Comparison of ENCODE assay signal across 8 cellular contexts in the genomic region with DNA sequence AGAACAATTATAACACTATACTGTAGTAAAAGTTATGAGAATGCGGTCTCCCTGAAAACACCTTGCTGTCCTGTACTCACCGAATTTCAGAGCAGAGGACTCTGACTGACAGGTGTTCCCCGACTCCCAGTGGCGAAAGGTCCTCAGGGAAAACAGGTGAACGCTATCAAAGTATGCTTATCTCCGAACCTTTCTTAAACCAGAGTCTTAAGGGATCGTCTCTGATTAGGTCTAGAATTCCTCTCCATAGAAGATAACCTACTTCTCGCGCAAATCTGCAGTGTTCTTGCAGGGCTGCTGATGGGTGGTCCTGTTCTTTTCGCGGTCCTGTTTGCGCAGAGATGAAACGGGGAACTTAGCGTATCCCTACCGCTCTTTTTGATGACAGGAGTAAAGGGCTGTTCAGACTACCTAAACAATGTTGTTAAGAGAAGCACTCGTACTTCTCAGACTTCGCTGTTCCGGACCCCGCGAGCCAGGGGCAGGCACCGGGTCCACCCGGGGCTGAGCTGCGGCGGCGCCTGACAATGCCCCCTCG. TPM values are rescaled to one million over a fixed set of nuclear protein-coding genes. Genes with fewer than 3 reads are reported as not detected.
A peak's percentile ranks its signal among the peaks of the same experiment; 100 is the strongest.
DNase-seq lines count a peak whose midpoint lies in the region; ATAC-seq and TF ChIP-seq lines count a peak whose summit lies in the region.

No MANE protein-coding gene starts in this region.

- POLR2A ChIA-PET in activated CD8-positive, alpha-beta T cell treated with anti-CD3 and anti-CD28 coated beads for 36 hours (lab: Charles Lee): interaction anchor here (1.7 kb wide), 1 partner anchor 8 kb away, joined by 7 read pairs; no protein-coding TSS in a partner anchor

- peak overlapping the region; percentile 92 for H3K27ac Mint-ChIP-seq in activated CD8-positive, alpha-beta T cell treated with anti-CD3 and anti-CD28 coated beads for 36 hours

- no peaks in the 10 kb centered on the region for H3K36me3 Mint-ChIP-seq in activated CD8-positive, alpha-beta T cell treated with anti-CD3 and anti-CD28 coated beads for 36 hours (ENCODE audit: low read depth)

- CTCF ChIA-PET in activated CD8-positive, alpha-beta T cell treated with anti-CD3 and anti-CD28 coated beads for 36 hours (lab: Charles Lee): no interaction called here

- no peaks in the 10 kb centered on the region for H3K9me3 ChIP-seq in parathyroid adenoma (ENCODE audit: control insufficient read depth, low read length)

- H3K4me1 Mint-ChIP-seq in activated CD8-positive, alpha-beta T cell treated with anti-CD3 and anti-CD28 coated beads for 36 hours (ENCODE audit: low read depth): peaks cover 38% of the 10 kb centered on the region

- H3K36me3 ChIP-seq in parathyroid adenoma (ENCODE audit: control insufficient read depth, insufficient read depth, low read length): no peaks in the 10 kb centered on the region

- no peaks in the 10 kb centered on the region for H3K27me3 ChIP-seq in parathyroid adenoma (ENCODE audit: control insufficient read depth, insufficient read depth, low read length)

- H3K4me1 ChIP-seq in parathyroid adenoma: peaks cover 22% of the 10 kb centered on the region

- peak overlapping the region; percentile 84 for H3K27ac ChIP-seq in parathyroid adenoma

- peak; percentile 3 for DNase-seq in NCI-H1092 treated with DMSO at 0.1 percent for 48 hours (lab: John Stamatoyannopoulos, UW)
- DNase-seq in NCI-H1092 (lab: John Stamatoyannopoulos, UW): no peak
- DNase-seq in HT-29 (ENCODE audit: low spot score): peak; percentile 53
- peak; percentile 37 for DNase-seq in activated CD8-positive, alpha-beta T cell treated with anti-CD3 and anti-CD28 coated beads for 36 hours
- DNase-seq in fibroblast of the aortic adventitia (ENCODE audit: low read depth): peak; percentile 18
- no peak for DNase-seq in Ammon's horn (ENCODE audit: low spot score)

- H3K4me3 ChIP-seq in fibroblast of the aortic adventitia (ENCODE audit: low read depth, low read length): peak overlapping the region; percentile 77
- H3K4me3 ChIP-seq in parathyroid adenoma (ENCODE audit: low read depth, low read length): peak overlapping the region; percentile 72

- peaks cover 49% of the 10 kb centered on the region for H3K79me2 ChIP-seq in parathyroid adenoma

- H3K9me3 Mint-ChIP-seq in activated CD8-positive, alpha-beta T cell treated with anti-CD3 and anti-CD28 coated beads for 36 hours: no peaks in the 10 kb centered on the region

- H3K4me2 ChIP-seq in parathyroid adenoma (ENCODE audit: low read length): peak overlapping the region; percentile 99

- no peak for TF ChIP-seq CTCF in activated CD8-positive, alpha-beta T cell treated with anti-CD3 and anti-CD28 coated beads for 36 hours (IDR thresholded peaks at IDR 0.05)
- no peak for TF ChIP-seq CTCF in fibroblast of the aortic adventitia (IDR thresholded peaks at IDR 0.05; ENCODE audit: insufficient read depth, low read length)
- no peak for TF ChIP-seq CTCF in parathyroid adenoma (IDR thresholded peaks at IDR 0.05)

- intact Hi-C loops in activated CD8-positive, alpha-beta T cell treated with anti-CD3 and anti-CD28 coated beads for 36 hours (cut with micrococcal nuclease): no loop called here

- peak overlapping the region; percentile 88 for H3K4me3 Mint-ChIP-seq in activated CD8-positive, alpha-beta T cell treated with anti-CD3 and anti-CD28 coated beads for 36 hours

- H3K27me3 Mint-ChIP-seq in activated CD8-positive, alpha-beta T cell treated with anti-CD3 and anti-CD28 coated beads for 36 hours: no peaks in the 10 kb centered on the region

- peak overlapping the region; percentile 69 for H3K9ac ChIP-seq in parathyroid adenoma

- peak; percentile 17 for ATAC-seq in GM21390 (IDR thresholded peaks at IDR 0.05; ENCODE audit: unreplicated experiment)
- peak; percentile 8 for ATAC-seq in activated CD8-positive, alpha-beta T cell treated with anti-CD3 and anti-CD28 coated beads for 36 hours

- H2AFZ ChIP-seq in parathyroid adenoma: peak overlapping the region; percentile 96

RNA-seq across cellular contexts. Expression of gene ZMYND11, which starts 1.0 kb away (rescaled TPM):
- 20.9 and 24.2 TPM in 2 replicates for total RNA-seq in HT-29 (2014; rRNA removed; shearing (Covaris generic))
- 10 to 100 TPM; 14.9 to 16.8 TPM for total RNA-seq in activated CD8-positive, alpha-beta T cell treated with anti-CD3 and anti-CD28 coated beads for 36 hours
- 47.4 and 71.5 TPM in 2 replicates for total RNA-seq in fibroblast of the aortic adventitia (ENCODE audit: low replicate concordance)

Comparison
In these comparisons a context has a peak if more than half of its experiments do, and no peak if none do; other contexts are left out.
1. DNase-seq: peak in NCI-H1092 treated with DMSO at 0.1 percent for 48 hours (single experiment), HT-29 (single experiment), activated CD8-positive, alpha-beta T cell treated with anti-CD3 and anti-CD28 coated beads for 36 hours (single experiment) and fibroblast of the aortic adventitia (single experiment); none in NCI-H1092 (single experiment) and Ammon's horn (single experiment).